22 cellular contexts compared by ENCODE assay signal in genomic region chr12:11460343-11461023, GRCh38.
"Had no signal": no experiment of that assay in that cellular context is flagged by ENCODE, and none has a peak within 500 bp of the region (broad histone marks: within the 10 kb centered on the region; RNA-seq: fewer than 3 reads in every experiment).

No MANE protein-coding gene starts in this region.

- H3K27ac ChIP-seq: adrenal gland, ascending aorta, coronary artery, stomach, transverse colon had no signal

- H3K27me3 ChIP-seq: adrenal gland, ascending aorta, stomach, transverse colon had no signal

- ATAC-seq: activated CD4-positive, alpha-beta T cell treated with anti-CD3 and anti-CD28 coated beads for 36 hours; activated naive CD4-positive, alpha-beta T cell treated with anti-CD3 and anti-CD28 coated beads, Interleukin-2, amount 50 U/mL, for 72 hours; activated T-helper 17 cell treated with anti-CD3 and anti-CD28 coated beads, Interleukin-2, amount 50 U/mL, for 72 hours; left cardiac atrium; naive thymus-derived CD4-positive, alpha-beta T cell; sciatic nerve; stimulated activated memory B cell treated with anti-CD40 and anti-IgM and Interleukin-4, amounts not matched to agents 10 μg/mL and 1 μg/mL and 100 μg/mL, for 72 hours had no signal

- H3K4me1 ChIP-seq: adrenal gland, ascending aorta, stomach, transverse colon had no signal

- FAIRE-seq: small intestine, urothelium cell line had no signal

- H3K9me3 ChIP-seq: adrenal gland, ascending aorta, stomach, transverse colon had no signal

- DNase-seq: activated CD4-positive, alpha-beta T cell treated with anti-CD3 and anti-CD28 coated beads for 36 hours; activated CD4-positive, alpha-beta T cell treated with anti-CD3 and anti-CD28 coated beads, Interleukin-2, amount 50 U/mL, for 4 hours; activated CD8-positive, alpha-beta memory T cell treated with anti-CD3 and anti-CD28 coated beads for 24 hours; activated CD8-positive, alpha-beta memory T cell treated with anti-CD3 and anti-CD28 coated beads, Interleukin-2, amount 50 U/mL, for 4 hours; activated T-cell treated with anti-CD3 and anti-CD28 coated beads, Interleukin-2, amount 50 U/mL, for 24 hours; adrenal gland; foreskin fibroblast; left cardiac atrium; naive thymus-derived CD4-positive, alpha-beta T cell; posterior cingulate gyrus; small intestine; stimulated activated CD4-positive, alpha-beta T cell treated with anti-CD3 and anti-CD28 coated beads, Interleukin-2, amount 100 ng/mL, for 24 hours; stomach; T-helper 1 cell; transverse colon had no signal

- H3K4me3 ChIP-seq: adrenal gland, ascending aorta, coronary artery, stomach, transverse colon had no signal

- H3K36me3 ChIP-seq: adrenal gland, ascending aorta, stomach, transverse colon had no signal
